In genomic region chr4:8703401-8703696, GRCh38 we compare ENCODE assay signal across 21 cellular contexts.
DNase-seq lines count a peak whose midpoint lies in the region; ATAC-seq, FAIRE-seq and TF ChIP-seq lines count a peak whose summit lies in the region.
"Had no signal": no experiment of that assay in that cellular context is flagged by ENCODE, and none has a peak within 500 bp of the region (broad histone marks: within the 10 kb centered on the region; RNA-seq: fewer than 3 reads in every experiment).

No MANE protein-coding gene starts in this region.

- no peak overlapping the region for H3K9ac ChIP-seq in endodermal cell (ENCODE audit: extremely low read depth, low read length, poor library complexity, severe bottlenecking)

- intact Hi-C loops in cardiac septum (cut with DNase I) (no loop called here), left ventricle myocardium inferior (cut with micrococcal nuclease) (no loop called here), stomach (cut with DNase I; ENCODE audit: low total_unique reads) (no loop called here), esophagus muscularis mucosa (cut with DNase I) (no loop called here)

- no peaks in the 10 kb centered on the region for H3K9me3 Mint-ChIP-seq in endodermal cell
- no peaks in the 10 kb centered on the region for H3K9me3 Mint-ChIP-seq in activated T-helper 17 cell treated with anti-CD3 and anti-CD28 coated beads, Interleukin-2, amount 50 U/mL, for 72 hours
- H3K9me3 Mint-ChIP-seq: CD8-positive, alpha-beta T cell; HFFc6 had no signal

- 80 to 92% methylated on average over 2 to 4 of the region's 4 CpGs for WGBS in endodermal cell (ENCODE audit: insufficient coverage in 1 of 2, insufficient read length in 1 of 2), 2 experiments
- WGBS in stomach, 5 donors, result 68 to 82% (median 78%) methylated on average over 4 of the region's 4 CpGs
- WGBS in esophagus muscularis mucosa, result 70% methylated on average over 4 of the region's 4 CpGs

- no peaks in the 10 kb centered on the region for H3K36me3 ChIP-seq in left ventricle myocardium inferior
- H3K36me3 ChIP-seq in endodermal cell (ENCODE audit: control insufficient read depth, insufficient read depth, low read length), result no peaks in the 10 kb centered on the region
- H3K36me3 ChIP-seq in stomach, result no peaks in the 10 kb centered on the region
- H3K36me3 ChIP-seq in esophagus muscularis mucosa, result no peaks in the 10 kb centered on the region
- H3K36me3 ChIP-seq: BE2C had no signal

- FAIRE-seq in frontal cortex (lab: Jason Lieb, UNC), result no peak
- FAIRE-seq: D721Med, G401.6, GM12891 had no signal

- DNase-seq in cardiac septum (ENCODE audit: low spot score) (peak; percentile 67), left ventricle myocardium inferior (no peak), endodermal cell (peak; percentile 39), stomach (peak; percentile 8), ureter (ENCODE audit: low spot score) (peak; percentile 22), esophagus muscularis mucosa (ENCODE audit: extremely low spot score) (no peak), frontal cortex (ENCODE audit: low spot score in 2 of 2) (no peak)
- DNase-seq: CD8-positive, alpha-beta T cell; COR-L47; DMS153; DMS79 treated with DMSO at 0.1 percent for 48 hours; EL; GOT3; HCEC 1CT; HFFc6 had no signal

- H3K27me3 Mint-ChIP-seq in endodermal cell (ENCODE audit: insufficient read depth), result no peaks in the 10 kb centered on the region
- H3K27me3 Mint-ChIP-seq in activated T-helper 17 cell treated with anti-CD3 and anti-CD28 coated beads, Interleukin-2, amount 50 U/mL, for 72 hours, result peaks cover 4% of the 10 kb centered on the region

- no peak overlapping the region for H3K27ac Mint-ChIP-seq in endodermal cell
- H3K27ac Mint-ChIP-seq in activated T-helper 17 cell treated with anti-CD3 and anti-CD28 coated beads, Interleukin-2, amount 50 U/mL, for 72 hours, result no peak overlapping the region
- H3K27ac Mint-ChIP-seq: CD8-positive, alpha-beta T cell; HFFc6 had no signal

- no peak overlapping the region for H3K4me3 Mint-ChIP-seq in endodermal cell
- no peak overlapping the region for H3K4me3 Mint-ChIP-seq in activated T-helper 17 cell treated with anti-CD3 and anti-CD28 coated beads, Interleukin-2, amount 50 U/mL, for 72 hours
- H3K4me3 Mint-ChIP-seq: CD8-positive, alpha-beta T cell; HFFc6 had no signal

- TF ChIP-seq CTCF in left ventricle myocardium inferior (IDR thresholded peaks at IDR 0.05; ENCODE audit: borderline replicate concordance), result no peak
- no peak for TF ChIP-seq CTCF in endodermal cell (conservative IDR thresholded peaks at IDR 0.05)
- TF ChIP-seq CTCF in stomach (IDR thresholded peaks at IDR 0.05), result no peak
- no peak for TF ChIP-seq CTCF in esophagus muscularis mucosa (IDR thresholded peaks at IDR 0.05)

- no peaks in the 10 kb centered on the region for H3K4me1 Mint-ChIP-seq in endodermal cell
- H3K4me1 Mint-ChIP-seq in activated T-helper 17 cell treated with anti-CD3 and anti-CD28 coated beads, Interleukin-2, amount 50 U/mL, for 72 hours, result no peaks in the 10 kb centered on the region

- H3K27ac ChIP-seq in left ventricle myocardium inferior (replicated peaks) (no peak overlapping the region), endodermal cell (ENCODE audit: low read depth, low read length) (no peak overlapping the region), stomach (no peak overlapping the region), esophagus muscularis mucosa (replicated peaks in 1 of 4) (no peak overlapping the region)
- H3K27ac ChIP-seq: C4-2B had no signal

- H3K9me3 ChIP-seq in left ventricle myocardium inferior (replicated peaks) (no peaks in the 10 kb centered on the region), endodermal cell (ENCODE audit: control insufficient read depth, low read length) (no peaks in the 10 kb centered on the region), stomach (no peaks in the 10 kb centered on the region), esophagus muscularis mucosa (no peaks in the 10 kb centered on the region)
- H3K9me3 ChIP-seq: BE2C had no signal

- no peak overlapping the region for H3K4me3 ChIP-seq in left ventricle myocardium inferior
- H3K4me3 ChIP-seq in endodermal cell (ENCODE audit: low read length), result no peak overlapping the region
- no peak overlapping the region for H3K4me3 ChIP-seq in stomach
- no peak overlapping the region for H3K4me3 ChIP-seq in esophagus muscularis mucosa

- no peaks in the 10 kb centered on the region for H3K36me3 Mint-ChIP-seq in endodermal cell (ENCODE audit: low read depth)
- H3K36me3 Mint-ChIP-seq in activated T-helper 17 cell treated with anti-CD3 and anti-CD28 coated beads, Interleukin-2, amount 50 U/mL, for 72 hours (ENCODE audit: low read depth), result no peaks in the 10 kb centered on the region
- H3K36me3 Mint-ChIP-seq: CD8-positive, alpha-beta T cell had no signal

- TF ChIP-seq EP300 in stomach (IDR thresholded peaks at IDR 0.05), result no peak
- no peak for TF ChIP-seq EP300 in esophagus muscularis mucosa (IDR thresholded peaks at IDR 0.05)

- H3K4me1 ChIP-seq in left ventricle myocardium inferior, result no peaks in the 10 kb centered on the region
- H3K4me1 ChIP-seq in endodermal cell (ENCODE audit: control insufficient read depth, insufficient read depth, low read length), result no peaks in the 10 kb centered on the region
- no peaks in the 10 kb centered on the region for H3K4me1 ChIP-seq in stomach
- H3K4me1 ChIP-seq in esophagus muscularis mucosa, result peaks cover 0 to 11% (median 8%) of the 10 kb centered on the region in 4 donors

- no peak for TF ChIP-seq POLR2A in stomach (IDR thresholded peaks at IDR 0.05)
- no peak for TF ChIP-seq POLR2A in esophagus muscularis mucosa (IDR thresholded peaks at IDR 0.05; ENCODE audit: low read depth)

- no peak for ATAC-seq in activated T-helper 17 cell treated with anti-CD3 and anti-CD28 coated beads, Interleukin-2, amount 50 U/mL, for 72 hours (replicated peaks)
- ATAC-seq: CD8-positive, alpha-beta T cell had no signal

- H3K27me3 ChIP-seq in left ventricle myocardium inferior (ENCODE audit: low read depth) (peaks cover 100% of the 10 kb centered on the region), endodermal cell (ENCODE audit: control insufficient read depth, insufficient read depth, low read length, poor library complexity, severe bottlenecking) (no peaks in the 10 kb centered on the region), stomach (peaks cover 0 to 99% (median 40%) of the 10 kb centered on the region in 3 donors), esophagus muscularis mucosa (peaks cover 0 to 97% (median 13%) of the 10 kb centered on the region in 4 donors)
- H3K27me3 ChIP-seq: BE2C had no signal

Comparison
In these comparisons a context has a peak if more than half of its experiments do, and no peak if none do; other contexts are left out.
1. DNase-seq: peak in cardiac septum (single experiment), endodermal cell (single experiment), stomach (single experiment) and ureter (single experiment); none in left ventricle myocardium inferior (single experiment), esophagus muscularis mucosa (single experiment) and frontal cortex (0 of 2).